In genomic region chr22:33393432-33393831, GRCh38 we compare ENCODE assay signal across 32 cellular contexts.
"Had no signal": no experiment of that assay in that cellular context is flagged by ENCODE, and none has a peak within 500 bp of the region (broad histone marks: within the 10 kb centered on the region; RNA-seq: fewer than 3 reads in every experiment).

No MANE protein-coding gene starts in this region.

- H3K9ac ChIP-seq: SK-N-SH had no signal

- H2AFZ ChIP-seq: PC-9 had no signal

- H3K27me3 ChIP-seq: SJSA1 had no signal

- H3K9me3 ChIP-seq: SJSA1, SK-N-SH had no signal

- ATAC-seq: K562, Panc1, Right ventricle myocardium inferior had no signal

- H3K4me2 ChIP-seq: PC-9, SK-N-SH had no signal

- DNase-seq: Kasumi-1, KG1, MM.1S, MV-4-11, NCI-H1092, NCI-H1105, NCI-H1417 treated with DMSO at 0.1 percent for 48 hours, NCI-H146, NCI-H1694, NCI-H187, NCI-H1930, NCI-H2029 treated with DMSO at 0.1 percent for 48 hours, NCI-H2081 treated with DMSO at 0.1 percent for 48 hours, NCI-H2171 treated with DMSO at 0.1 percent for 48 hours, NCI-H2227 treated with DMSO at 0.1 percent for 48 hours, NCI-H345, NCI-H446, NCI-H510A treated with DMSO at 0.1 percent for 48 hours, NCI-H524 treated with DMSO at 0.1 percent for 48 hours, NCI-H526 treated with DMSO at 0.1 percent for 48 hours, NCI-H774, PC-9, SHP77, SIG-M5, SK-N-SH, SW 1271 had no signal

- H3K36me3 ChIP-seq: SJSA1 had no signal

- H3K27ac ChIP-seq: PC-9, RWPE1, SJSA1 had no signal

- FAIRE-seq: K562, RCC 7860 had no signal

- H3K4me3 ChIP-seq: K562, PC-9, SJSA1 had no signal
